ENCODE assay signal across 8 cellular contexts in the genomic region with DNA sequence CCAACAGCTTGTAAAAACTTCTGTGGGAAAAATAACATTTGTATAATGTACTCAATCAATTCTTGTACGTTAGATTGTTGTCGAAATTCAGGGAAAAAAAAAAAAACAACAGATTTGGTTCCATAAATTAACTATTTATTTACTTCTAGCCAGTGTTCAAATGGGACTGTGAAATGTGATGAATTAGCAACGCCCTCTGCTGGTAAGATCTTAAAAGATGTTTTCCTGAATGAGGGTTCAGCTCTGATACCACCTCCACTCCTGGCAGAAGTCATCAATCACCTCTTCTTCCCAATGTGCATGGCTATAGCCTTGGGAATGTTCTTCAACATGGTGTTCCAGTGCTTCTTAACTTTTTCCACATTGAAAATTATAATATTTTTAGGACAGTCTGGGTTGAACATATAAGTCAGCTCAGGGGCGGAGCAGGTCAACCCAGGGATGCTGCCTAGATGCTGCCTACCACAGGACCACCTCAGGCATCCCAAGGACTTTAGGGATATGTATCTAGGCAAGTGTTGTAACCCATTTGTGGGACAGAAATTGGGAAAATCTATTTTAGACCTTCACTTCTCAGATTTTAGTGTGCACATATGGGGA.
DNase-seq lines count a peak whose midpoint lies in the region; ATAC-seq and TF ChIP-seq lines count a peak whose summit lies in the region.

No MANE protein-coding gene starts in this region.

- no peak for TF ChIP-seq POLR2A in upper lobe of left lung (IDR thresholded peaks at IDR 0.05)

- POLR2A ChIA-PET in HEK293 (lab: Yijun Ruan, JAX) = interaction anchor here (1.3 to 1.9 kb wide), 2 partner anchors 75 to 83 kb away, joined by 4 to 8 read pairs; no protein-coding TSS in a partner anchor

- H3K9me3 ChIP-seq in HEK293 (ENCODE audit: control insufficient read depth, insufficient read depth, low read depth, low read length) = no peaks in the 10 kb centered on the region
- H3K9me3 ChIP-seq in upper lobe of left lung = no peaks in the 10 kb centered on the region

- TF ChIP-seq EP300 in upper lobe of left lung (IDR thresholded peaks at IDR 0.05) = no peak

- DNase-seq in ELF-1 (ENCODE audit: low read depth, low spot score) = peak; percentile 19
- peak; percentile 67 for DNase-seq in NCI-H2029 treated with DMSO at 0.1 percent for 48 hours (lab: John Stamatoyannopoulos, UW)
- peak; percentile 62 for DNase-seq in astrocyte of the spinal cord (ENCODE audit: low read depth, low spot score)
- peak; percentile 53 for DNase-seq in iris pigment epithelial cell (ENCODE audit: low read depth)
- no peak for DNase-seq in upper lobe of left lung
- DNase-seq in stimulated activated CD4-positive, alpha-beta T cell treated with anti-CD3 and anti-CD28 coated beads, Interleukin-1b, Interleukin-23, amount 100 ng/mL, for 48 hours = no peak
- no peak for DNase-seq in mesenteric fat pad (ENCODE audit: low spot score)

- H3K27ac ChIP-seq in HEK293 (ENCODE audit: extremely low read depth, low read depth, low read length) = no peak overlapping the region
- no peak overlapping the region for H3K27ac ChIP-seq in upper lobe of left lung

- CTCF ChIA-PET in HEK293 (lab: Yijun Ruan, JAX) = interaction anchor here (0.5 to 7.0 kb wide), 30 partner anchors 8 to 1949 kb away, joined by 3 to 294 read pairs (median 4); no protein-coding TSS in a partner anchor

- 24 to 26% methylated on average over 4 of the region's 4 CpGs for WGBS in upper lobe of left lung, 2 donors

- H3K36me3 ChIP-seq in HEK293 (ENCODE audit: control insufficient read depth in 2 of 2, insufficient read depth in 1 of 2, low read length in 2 of 2) (no peaks in the 10 kb centered on the region), upper lobe of left lung (no peaks in the 10 kb centered on the region)

- TF ChIP-seq CTCF in HEK293 (tag by site-specific recombination; IDR thresholded peaks at IDR 0.05) (peak; percentile 43; the same call in 1 of the 2 replicates), astrocyte of the spinal cord (IDR thresholded peaks at IDR 0.05; ENCODE audit: low read depth, low read length) (peak; percentile 55), upper lobe of left lung (IDR thresholded peaks at IDR 0.05) (peak; percentile 16 to 53 (median 48))

- H3K4me3 ChIP-seq in HEK293 (ENCODE audit: low read depth, low read length) (no peak overlapping the region), astrocyte of the spinal cord (ENCODE audit: low read depth, low read length) (no peak overlapping the region), upper lobe of left lung (no peak overlapping the region)

- in situ Hi-C loops in astrocyte of the spinal cord (cut with HindIII; ENCODE audit: low sequenced_read_pairs) = no loop called here

- H3K4me1 ChIP-seq in HEK293 (ENCODE audit: control insufficient read depth, insufficient read depth, low read length) = peaks cover 4% of the 10 kb centered on the region; the same call in 1 of the 2 replicates
- peaks cover 0 to 8% (median 0%) of the 10 kb centered on the region in 4 donors for H3K4me1 ChIP-seq in upper lobe of left lung

- ATAC-seq in upper lobe of left lung (ENCODE audit: low FRiP score in 2 of 2) = peak in 1 of 2 donors; percentile 72

- H3K27me3 ChIP-seq in upper lobe of left lung = no peaks in the 10 kb centered on the region

TF ChIP-seq in HEK293, 187 proteins besides CTCF, POLR2A, EP300 and RAD21:
- TF ChIP-seq ZNF654 (tag by site-specific recombination; IDR thresholded peaks at IDR 0.05; ENCODE audit: low read depth) (peak; percentile 72), ZNF324 (tag by site-specific recombination; IDR thresholded peaks at IDR 0.05) (0 out of 2 replicates have a peak, but pooled peaks have one; percentile 44), ZNF660 (tag by site-specific recombination; IDR thresholded peaks at IDR 0.05) (peak; percentile 44; the same call in 1 of the 2 replicates)
- TF ChIP-seq, protein P1, sequence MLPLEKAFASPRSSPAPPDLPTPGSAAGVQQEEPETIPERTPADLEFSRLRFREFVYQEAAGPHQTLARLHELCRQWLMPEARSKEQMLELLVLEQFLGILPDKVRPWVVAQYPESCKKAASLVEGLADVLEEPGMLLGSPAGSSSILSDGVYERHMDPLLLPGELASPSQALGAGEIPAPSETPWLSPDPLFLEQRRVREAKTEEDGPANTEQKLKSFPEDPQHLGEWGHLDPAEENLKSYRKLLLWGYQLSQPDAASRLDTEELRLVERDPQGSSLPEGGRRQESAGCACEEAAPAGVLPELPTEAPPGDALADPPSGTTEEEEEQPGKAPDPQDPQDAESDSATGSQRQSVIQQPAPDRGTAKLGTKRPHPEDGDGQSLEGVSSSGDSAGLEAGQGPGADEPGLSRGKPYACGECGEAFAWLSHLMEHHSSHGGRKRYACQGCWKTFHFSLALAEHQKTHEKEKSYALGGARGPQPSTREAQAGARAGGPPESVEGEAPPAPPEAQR (tag by site-specific recombination; IDR thresholded peaks at IDR 0.05) = no peak
TF ChIP-seq in HEK293: peak in this region for 3.

Comparison
In these comparisons a context has a peak if more than half of its experiments do, and no peak if none do; other contexts are left out.
1. DNase-seq: peak in ELF-1 (single experiment), NCI-H2029 treated with DMSO at 0.1 percent for 48 hours (single experiment), astrocyte of the spinal cord (single experiment) and iris pigment epithelial cell (single experiment); none in upper lobe of left lung (0 of 2), stimulated activated CD4-positive, alpha-beta T cell treated with anti-CD3 and anti-CD28 coated beads, Interleukin-1b, Interleukin-23, amount 100 ng/mL, for 48 hours (single experiment) and mesenteric fat pad (single experiment).
2. Peak in every context shown above with its lines, with median percentiles within 50 percentile points of each other: CTCF ChIP-seq.